Comparison of ENCODE assay signal across 1 cellular context in genomic region chr9:87725900-87726709, GRCh38.
A peak's percentile ranks its signal among the peaks of the same experiment; 100 is the strongest.
TF ChIP-seq lines count a peak whose summit lies in the region.

Gene CTSL, plus strand, starts transcription at chr9:87726119. Its CDS starts 1,485 bp downstream, at chr9:87727604.

TF ChIP-seq in HCT116, 20 proteins besides CTCF, POLR2A, EP300 and RAD21 (continued from another document):
- peak; percentile 5 for TF ChIP-seq ZBTB33 (IDR thresholded peaks at IDR 0.05; ENCODE audit: extremely low read depth, insufficient replicate concordance, low read length)
- TF ChIP-seq POLR2AphosphoS5 (IDR thresholded peaks at IDR 0.05; ENCODE audit: low read depth, low read length) = peak; percentile 84
- TF ChIP-seq SIN3A (IDR thresholded peaks at IDR 0.05; ENCODE audit: low read depth) = peak; percentile 73; the same call in 1 of the 2 replicates
- TF ChIP-seq EGR1 (IDR thresholded peaks at IDR 0.05; ENCODE audit: low read depth) = no peak
- TF ChIP-seq ZNF274 (IDR thresholded peaks at IDR 0.05; ENCODE audit: low read depth, low read length) = no peak
- TF ChIP-seq MAX (IDR thresholded peaks at IDR 0.05) = peak; percentile 89
